In genomic region chr20:63373996-63374395, GRCh38 we compare ENCODE assay signal across 8 cellular contexts. TPM values are rescaled to one million over a fixed set of nuclear protein-coding genes. Genes with fewer than 3 reads are reported as not detected.
"Had no signal": no experiment of that assay in that cellular context is flagged by ENCODE, and none has a peak within 500 bp of the region (broad histone marks: within the 10 kb centered on the region; RNA-seq: fewer than 3 reads in every experiment).

No MANE protein-coding gene starts in this region.

- DNase-seq: H9, HCEC 1CT had no signal

- H3K4me2 ChIP-seq: GM23338 had no signal

- H3K4me3 ChIP-seq: GM23338 had no signal

- FAIRE-seq: H1, H54, HTR-8/SVneo had no signal

- ATAC-seq: GM23338 had no signal

- H2AFZ ChIP-seq: GM23338 had no signal

RNA-seq across cellular contexts. Expression of gene CHRNA4, which starts 12.8 kb away (rescaled TPM):
- total RNA-seq: HT-29 had no signal
- polyA plus RNA-seq: IgD-negative memory B cell had no signal
